Comparison of ENCODE assay signal across 8 cellular contexts in genomic region chr20:44885392-44886275, GRCh38. TPM values are rescaled to one million over a fixed set of nuclear protein-coding genes. Genes with fewer than 3 reads are reported as not detected.
A peak's percentile ranks its signal among the peaks of the same experiment; 100 is the strongest.
DNase-seq lines count a peak whose midpoint lies in the region; ATAC-seq and TF ChIP-seq lines count a peak whose summit lies in the region.

Gene YWHAB, plus strand, starts transcription at chr20:44885705. Its CDS starts 15,829 bp downstream, at chr20:44901534.

- peaks cover 45% of the 10 kb centered on the region for H3K4me1 ChIP-seq in DOHH2 (ENCODE audit: control insufficient read depth, low read length)
- H3K4me1 ChIP-seq in naive thymus-derived CD4-positive, alpha-beta T cell (ENCODE audit: control insufficient read depth in 2 of 2, insufficient read depth in 2 of 2, low read length in 2 of 2) = peaks cover 39% of the 10 kb centered on the region in 2 donors

- H3K36me3 ChIP-seq in DOHH2 (ENCODE audit: control insufficient read depth, low read length) = peaks cover 48% of the 10 kb centered on the region
- peaks cover 0 to 12% (median 0%) of the 10 kb centered on the region in 3 experiments for H3K36me3 ChIP-seq in naive thymus-derived CD4-positive, alpha-beta T cell (ENCODE audit: control insufficient read depth in 2 of 3, insufficient read depth in 3 of 3, low read length in 3 of 3)

- H3K9me3 ChIP-seq in DOHH2 (ENCODE audit: control insufficient read depth, insufficient read depth, low read length) = no peaks in the 10 kb centered on the region
- no peaks in the 10 kb centered on the region for H3K9me3 ChIP-seq in naive thymus-derived CD4-positive, alpha-beta T cell (ENCODE audit: control insufficient read depth in 2 of 3, low read length in 3 of 3)

- peak within 1 kb of the TSS; percentile 94 for H3K27ac Mint-ChIP-seq in activated T-helper 1 cell treated with anti-CD3 and anti-CD28 coated beads, Interleukin-12 subunit alpha, Interleukin-12 subunit beta, Interleukin-2, Interleukin-4 antibody, amounts not matched to agents 30 ng/mL and 10 ng/mL and 1 ng/mL, durations not matched to agents 14 hours and 24 hours and 36 hours
- H3K27ac Mint-ChIP-seq in naive thymus-derived CD4-positive, alpha-beta T cell = peak within 1 kb of the TSS; percentile 89 to 99 (median 95)
- H3K27ac Mint-ChIP-seq in stimulated activated naive B cell treated with anti-CD40 and anti-IgM and Interleukin-4, amounts not matched to agents 10 μg/mL and 1 μg/mL and 100 μg/mL, for 72 hours = peak within 1 kb of the TSS; percentile 97

- H3K79me2 ChIP-seq in DOHH2 (ENCODE audit: control insufficient read depth, low read length) = peaks cover 56% of the 10 kb centered on the region

- H3K4me3 ChIP-seq in DOHH2 (ENCODE audit: low read length) = peak within 1 kb of the TSS; percentile 75
- peak within 1 kb of the TSS; percentile 87 for H3K4me3 ChIP-seq in naive thymus-derived CD4-positive, alpha-beta T cell (ENCODE audit: low read length)

- H3K36me3 Mint-ChIP-seq in activated T-helper 1 cell treated with anti-CD3 and anti-CD28 coated beads, Interleukin-12 subunit alpha, Interleukin-12 subunit beta, Interleukin-2, Interleukin-4 antibody, amounts not matched to agents 30 ng/mL and 10 ng/mL and 1 ng/mL, durations not matched to agents 14 hours and 24 hours and 36 hours (ENCODE audit: low read depth) = peaks cover 20% of the 10 kb centered on the region
- H3K36me3 Mint-ChIP-seq in naive thymus-derived CD4-positive, alpha-beta T cell = peaks cover 0 to 14% (median 0%) of the 10 kb centered on the region in 5 donors
- peaks cover 3 to 4% of the 10 kb centered on the region in 2 donors for H3K36me3 Mint-ChIP-seq in stimulated activated naive B cell treated with anti-CD40 and anti-IgM and Interleukin-4, amounts not matched to agents 10 μg/mL and 1 μg/mL and 100 μg/mL, for 72 hours

- peaks cover 40% of the 10 kb centered on the region for H4K20me1 ChIP-seq in DOHH2 (ENCODE audit: control insufficient read depth, insufficient read depth, low read depth, low read length)

- no peaks in the 10 kb centered on the region for H3K9me2 ChIP-seq in DOHH2 (replicated peaks; ENCODE audit: control insufficient read depth, low read length)

- DNase-seq in Kasumi-1 (lab: John Stamatoyannopoulos, UW) (peak; percentile 97), RPMI7951 (ENCODE audit: low read depth) (peak; percentile 99), fibroblast of gingiva (ENCODE audit: low read depth) (peak; percentile 98)
- DNase-seq in activated T-helper 1 cell treated with anti-CD3 and anti-CD28 coated beads, Interleukin-12 subunit alpha, Interleukin-12 subunit beta, Interleukin-2, Interleukin-4 antibody, amounts not matched to agents 30 ng/mL and 10 ng/mL and 1 ng/mL, durations not matched to agents 14 hours and 24 hours and 36 hours (ENCODE audit: low spot score) = peak; percentile 97
- peak; percentile 89 to 98 (median 95) for DNase-seq in naive thymus-derived CD4-positive, alpha-beta T cell
- DNase-seq in stimulated activated naive B cell treated with anti-CD40 and anti-IgM and Interleukin-4, amounts not matched to agents 10 μg/mL and 1 μg/mL and 100 μg/mL, for 72 hours = peak; percentile 96

- no peaks in the 10 kb centered on the region for H3K9me3 Mint-ChIP-seq in activated T-helper 1 cell treated with anti-CD3 and anti-CD28 coated beads, Interleukin-12 subunit alpha, Interleukin-12 subunit beta, Interleukin-2, Interleukin-4 antibody, amounts not matched to agents 30 ng/mL and 10 ng/mL and 1 ng/mL, durations not matched to agents 14 hours and 24 hours and 36 hours
- no peaks in the 10 kb centered on the region for H3K9me3 Mint-ChIP-seq in naive thymus-derived CD4-positive, alpha-beta T cell
- no peaks in the 10 kb centered on the region for H3K9me3 Mint-ChIP-seq in stimulated activated naive B cell treated with anti-CD40 and anti-IgM and Interleukin-4, amounts not matched to agents 10 μg/mL and 1 μg/mL and 100 μg/mL, for 72 hours

- H3K4me3 Mint-ChIP-seq in activated T-helper 1 cell treated with anti-CD3 and anti-CD28 coated beads, Interleukin-12 subunit alpha, Interleukin-12 subunit beta, Interleukin-2, Interleukin-4 antibody, amounts not matched to agents 30 ng/mL and 10 ng/mL and 1 ng/mL, durations not matched to agents 14 hours and 24 hours and 36 hours = peak within 1 kb of the TSS; percentile 95
- peak within 1 kb of the TSS; percentile 83 to 98 (median 97) for H3K4me3 Mint-ChIP-seq in naive thymus-derived CD4-positive, alpha-beta T cell
- peak within 1 kb of the TSS; percentile 96 to 98 for H3K4me3 Mint-ChIP-seq in stimulated activated naive B cell treated with anti-CD40 and anti-IgM and Interleukin-4, amounts not matched to agents 10 μg/mL and 1 μg/mL and 100 μg/mL, for 72 hours

- peak; percentile 91 for ATAC-seq in GM21825 (IDR thresholded peaks at IDR 0.05; ENCODE audit: unreplicated experiment)
- peak; percentile 98 for ATAC-seq in naive thymus-derived CD4-positive, alpha-beta T cell
- peak; percentile 97 to 98 for ATAC-seq in stimulated activated naive B cell treated with anti-CD40 and anti-IgM and Interleukin-4, amounts not matched to agents 10 μg/mL and 1 μg/mL and 100 μg/mL, for 72 hours (replicated peaks)

- no peaks in the 10 kb centered on the region for H3F3A ChIP-seq in DOHH2 (ENCODE audit: control insufficient read depth, insufficient read depth)

- H3K27me3 Mint-ChIP-seq in activated T-helper 1 cell treated with anti-CD3 and anti-CD28 coated beads, Interleukin-12 subunit alpha, Interleukin-12 subunit beta, Interleukin-2, Interleukin-4 antibody, amounts not matched to agents 30 ng/mL and 10 ng/mL and 1 ng/mL, durations not matched to agents 14 hours and 24 hours and 36 hours (ENCODE audit: insufficient read depth) = no peaks in the 10 kb centered on the region
- no peaks in the 10 kb centered on the region for H3K27me3 Mint-ChIP-seq in naive thymus-derived CD4-positive, alpha-beta T cell
- no peaks in the 10 kb centered on the region for H3K27me3 Mint-ChIP-seq in stimulated activated naive B cell treated with anti-CD40 and anti-IgM and Interleukin-4, amounts not matched to agents 10 μg/mL and 1 μg/mL and 100 μg/mL, for 72 hours

- peak; percentile 25 for TF ChIP-seq CTCF in DOHH2 (IDR thresholded peaks at IDR 0.05; ENCODE audit: low read depth, low read length, poor library complexity, severe bottlenecking)

- no peaks in the 10 kb centered on the region for H3K27me3 ChIP-seq in DOHH2 (ENCODE audit: control insufficient read depth, low read length)
- no peaks in the 10 kb centered on the region for H3K27me3 ChIP-seq in naive thymus-derived CD4-positive, alpha-beta T cell (ENCODE audit: control insufficient read depth in 2 of 2, insufficient read depth in 2 of 2, low read length in 2 of 2)

- H3K4me2 ChIP-seq in DOHH2 (ENCODE audit: low read length) = peak within 1 kb of the TSS; percentile 96

- CTCF ChIA-PET in naive thymus-derived CD4-positive, alpha-beta T cell (lab: Charles Lee) = no interaction called here

- POLR2A ChIA-PET in naive thymus-derived CD4-positive, alpha-beta T cell (lab: Charles Lee) = interaction anchor here (0.5 to 1.5 kb wide), 19 partner anchors 10 to 671 kb away, joined by 3 to 7 read pairs (median 4); partner anchors contain the start of genes PABPC1L and TOMM34

- H3K27ac ChIP-seq in DOHH2 (ENCODE audit: low read depth, low read length) = peak within 1 kb of the TSS; percentile 77
- peak within 1 kb of the TSS; percentile 96 for H3K27ac ChIP-seq in naive thymus-derived CD4-positive, alpha-beta T cell (ENCODE audit: low read depth, low read length)

- H3K4me1 Mint-ChIP-seq in activated T-helper 1 cell treated with anti-CD3 and anti-CD28 coated beads, Interleukin-12 subunit alpha, Interleukin-12 subunit beta, Interleukin-2, Interleukin-4 antibody, amounts not matched to agents 30 ng/mL and 10 ng/mL and 1 ng/mL, durations not matched to agents 14 hours and 24 hours and 36 hours (ENCODE audit: low read depth) = peaks cover 54% of the 10 kb centered on the region
- H3K4me1 Mint-ChIP-seq in naive thymus-derived CD4-positive, alpha-beta T cell = peaks cover 39 to 79% (median 68%) of the 10 kb centered on the region in 7 donors
- peaks cover 25 to 47% of the 10 kb centered on the region in 2 donors for H3K4me1 Mint-ChIP-seq in stimulated activated naive B cell treated with anti-CD40 and anti-IgM and Interleukin-4, amounts not matched to agents 10 μg/mL and 1 μg/mL and 100 μg/mL, for 72 hours

- intact Hi-C loops in activated T-helper 1 cell treated with anti-CD3 and anti-CD28 coated beads, Interleukin-12 subunit alpha, Interleukin-12 subunit beta, Interleukin-2, Interleukin-4 antibody, amounts not matched to agents 30 ng/mL and 10 ng/mL and 1 ng/mL, durations not matched to agents 14 hours and 24 hours and 36 hours (cut with micrococcal nuclease) = loop anchor here (1.0 to 10.0 kb wide), 13 partner anchors 11 to 1479 kb away; partner anchors contain the start of genes DNTTIP1, OSER1, PABPC1L and SERINC3
- intact Hi-C loops in naive thymus-derived CD4-positive, alpha-beta T cell (cut with micrococcal nuclease) = loop anchor here (1.0 to 10.0 kb wide), 18 partner anchors 24 to 1799 kb away; partner anchors contain the start of genes SERINC3 (in 2 of the 2), SRSF6 (in 2 of the 2), STK4 (in 2 of the 2) and ACOT8 (in 1 of the 2)

RNA-seq across cellular contexts. Expression of gene YWHAB, which starts in this region (rescaled TPM):
- 109 and 135 TPM in 2 replicates for total RNA-seq in RPMI7951 (2014; rRNA removed; shearing (Covaris generic))
- total RNA-seq in activated T-helper 1 cell treated with anti-CD3 and anti-CD28 coated beads, Interleukin-12 subunit alpha, Interleukin-12 subunit beta, Interleukin-2, Interleukin-4 antibody, amounts not matched to agents 30 ng/mL and 10 ng/mL and 1 ng/mL, durations not matched to agents 14 hours and 24 hours and 36 hours = 230 and 246 TPM in 2 replicates
- total RNA-seq in naive thymus-derived CD4-positive, alpha-beta T cell = 100 to 1,000 TPM; 135 to 262 (median 203) TPM
- 100 to 1,000 TPM; 464 to 552 TPM for polyA plus RNA-seq in naive thymus-derived CD4-positive, alpha-beta T cell

Comparison
In these comparisons a context has a peak if more than half of its experiments do, and no peak if none do; other contexts are left out.
1. Peak in every context shown above with its lines: DNase-seq, ATAC-seq, H3K4me3 ChIP-seq and H3K27ac ChIP-seq.